In the genomic region with DNA sequence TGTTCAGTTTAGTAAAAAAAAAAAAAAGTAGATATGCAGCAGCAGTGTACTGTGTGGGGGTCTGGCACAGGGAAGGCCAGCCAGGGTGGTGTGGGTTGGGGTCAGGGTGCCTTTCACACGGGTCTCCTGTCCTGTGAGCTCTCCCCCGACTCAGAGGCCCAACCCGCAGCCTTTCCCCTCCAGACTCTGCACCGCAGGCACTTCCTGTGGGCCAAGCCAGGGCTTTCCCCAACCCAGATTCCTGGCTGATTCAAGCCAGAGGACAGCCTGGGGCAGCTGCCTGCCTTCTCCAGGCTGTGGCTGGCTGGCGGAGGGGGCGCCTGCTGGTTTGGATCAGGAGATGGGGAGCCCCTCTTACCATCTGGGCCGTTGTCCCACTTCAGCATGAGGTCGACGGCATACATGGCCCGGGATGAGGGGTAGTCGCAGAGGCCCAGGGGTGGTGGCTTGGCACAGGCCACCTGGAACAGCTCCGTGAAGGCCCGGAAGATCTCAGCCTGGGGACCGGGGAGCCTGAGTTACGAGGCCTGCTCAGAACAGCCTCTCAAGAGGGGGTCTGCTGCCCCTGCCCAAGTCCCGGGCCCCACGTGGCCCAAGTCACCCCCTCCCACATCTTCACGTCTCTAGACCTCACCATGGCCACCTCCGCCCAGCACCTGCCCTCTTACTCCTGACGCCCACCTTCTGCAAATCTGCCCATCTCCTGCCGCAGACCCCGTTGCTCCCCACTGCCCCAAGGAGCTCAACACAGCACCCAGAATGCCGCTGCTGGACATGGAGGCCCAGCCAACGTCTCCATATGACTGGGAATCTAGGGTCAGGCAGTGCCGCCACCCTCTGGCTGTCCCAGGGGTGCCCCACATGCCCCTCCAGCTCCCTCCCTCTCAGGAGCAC, we compare ENCODE assay signal across 14 cellular contexts. TPM values are rescaled to one million over a fixed set of nuclear protein-coding genes. Genes with fewer than 3 reads are reported as not detected.
DNase-seq lines count a peak whose midpoint lies in the region; TF ChIP-seq lines count a peak whose summit lies in the region.
"Had no signal": no experiment of that assay in that cellular context is flagged by ENCODE, and none has a peak within 500 bp of the region (broad histone marks: within the 10 kb centered on the region; RNA-seq: fewer than 3 reads in every experiment).

No MANE protein-coding gene starts in this region.

- H3K27me3 ChIP-seq in AG04450 (ENCODE audit: control insufficient read depth, insufficient read depth, low read length) = no peaks in the 10 kb centered on the region
- no peaks in the 10 kb centered on the region for H3K27me3 ChIP-seq in brain microvascular endothelial cell (replicated peaks)
- H3K27me3 ChIP-seq in tibial nerve = no peaks in the 10 kb centered on the region
- H3K27me3 ChIP-seq: tibial artery had no signal

- TF ChIP-seq POLR2A in tibial nerve (IDR thresholded peaks at IDR 0.05) = no peak

- WGBS in tibial nerve, 2 donors = 80 to 82% methylated on average over 24 to 25 of the region's 25 CpGs

- no peak overlapping the region for H3K4me3 ChIP-seq in AG04450 (ENCODE audit: low read depth, low read length)
- H3K4me3 ChIP-seq in brain microvascular endothelial cell (ENCODE audit: low read depth, low read length) = no peak overlapping the region
- no peak overlapping the region for H3K4me3 ChIP-seq in tibial nerve
- H3K4me3 ChIP-seq: tibial artery had no signal

- CTCF ChIA-PET in AG04450 (lab: Charles Lee) = no interaction called here

- POLR2A ChIA-PET in AG04450 (lab: Yijun Ruan, JAX) = no interaction called here

- in situ Hi-C loops in brain microvascular endothelial cell (cut with HindIII; ENCODE audit: low pct_ligation_motif_present, low sequenced_read_pairs) = no loop called here

- DNase-seq in AG04450 (ENCODE audit: low read depth, low spot score) (no peak), ELR (ENCODE audit: low read depth) (peak; percentile 65), brain microvascular endothelial cell (peak; percentile 55), lung microvascular endothelial cell (ENCODE audit: low read depth in 2 of 2) (peak; percentile 33 to 48), tibial nerve (ENCODE audit: low spot score in 2 of 2) (no peak), pons (ENCODE audit: low spot score) (no peak), NCI-H2107 treated with DMSO at 0.1 percent for 48 hours (lab: John Stamatoyannopoulos, UW; ENCODE audit: unreplicated experiment) (no peak)
- no peak for DNase-seq in stimulated activated CD4-positive, alpha-beta T cell treated with anti-CD3 and anti-CD28 coated beads, Interleukin-1b, Interleukin-23, amount 100 ng/mL, for 48 hours
- DNase-seq: activated CD8-positive, alpha-beta memory T cell treated with anti-CD3 and anti-CD28 coated beads, Interleukin-2, amount 10 ng/mL, durations not matched to agents 7 days and 5 days; activated naive CD4-positive, alpha-beta T cell treated with anti-CD3 and anti-CD28 coated beads, Interleukin-2, amount 10 ng/mL, durations not matched to agents 7 days and 5 days; NCI-H1092 treated with DMSO at 0.1 percent for 48 hours; occipital lobe; tibial artery had no signal

- no peaks in the 10 kb centered on the region for H3K9me3 ChIP-seq in AG04450 (ENCODE audit: control insufficient read depth, insufficient read depth, low read length)
- no peaks in the 10 kb centered on the region for H3K9me3 ChIP-seq in tibial nerve
- H3K9me3 ChIP-seq: tibial artery had no signal

- H3K27ac ChIP-seq in AG04450 (ENCODE audit: low read depth, low read length) (peak overlapping the region; percentile 21), brain microvascular endothelial cell (peak overlapping the region; percentile 47), tibial nerve (no peak overlapping the region)

- TF ChIP-seq EP300 in tibial nerve (IDR thresholded peaks at IDR 0.05) = no peak

- peaks cover 0 to 12% (median 2%) of the 10 kb centered on the region in 4 donors for H3K4me1 ChIP-seq in tibial nerve

- no peak for TF ChIP-seq CTCF in AG04450 (IDR thresholded peaks at IDR 0.05; ENCODE audit: low read depth, low read length)
- no peak for TF ChIP-seq CTCF in brain microvascular endothelial cell (IDR thresholded peaks at IDR 0.05; ENCODE audit: low read depth, low read length, missing control alignments)
- TF ChIP-seq CTCF in tibial nerve (IDR thresholded peaks at IDR 0.05) = no peak

- H3K36me3 ChIP-seq in brain microvascular endothelial cell (replicated peaks) = peaks cover 26% of the 10 kb centered on the region
- H3K36me3 ChIP-seq in tibial nerve = peaks cover 4 to 78% (median 9%) of the 10 kb centered on the region in 3 donors

RNA-seq across cellular contexts. Expression of gene TSPO, which starts 17.3 kb away (rescaled TPM):
- 107 and 146 TPM in 2 replicates for polyA plus RNA-seq in AG04450 (2011; rRNA removed)
- polyA minus RNA-seq in AG04450 (2011; rRNA and poly(A)+ RNA removed) = 17.3 and 23.5 TPM in 2 replicates
- total RNA-seq in lung microvascular endothelial cell (310 and 323 TPM in 2 replicates), tibial nerve (100 to 1,000 TPM; 399 to 538 (median 485) TPM)

RNA-seq across cellular contexts. Expression of gene TTLL12, which starts 18.3 kb away (rescaled TPM):
- polyA plus RNA-seq in AG04450 (2011; rRNA removed) = 5.7 and 9.0 TPM in 2 replicates
- 6.1 and 10.0 TPM in 2 replicates for polyA minus RNA-seq in AG04450 (2011; rRNA and poly(A)+ RNA removed)
- total RNA-seq in lung microvascular endothelial cell (13.3 and 19.6 TPM in 2 replicates), tibial nerve (10 to 100 TPM; 38.5 to 50.4 (median 41.9) TPM)

RNA-seq across cellular contexts. Expression of gene MCAT, which starts 25.5 kb away (rescaled TPM):
- 10.5 and 12.0 TPM in 2 replicates for polyA plus RNA-seq in AG04450 (2011; rRNA removed)
- polyA minus RNA-seq in AG04450 (2011; rRNA and poly(A)+ RNA removed) = 5.6 and 8.1 TPM in 2 replicates
- total RNA-seq in lung microvascular endothelial cell (6.3 and 7.9 TPM in 2 replicates), tibial nerve (10 to 100 TPM; 20.2 to 44.4 (median 31.9) TPM)

RNA-seq across cellular contexts. Expression of gene BIK, which starts 58.1 kb away (rescaled TPM):
- not detected in 2 replicates for polyA plus RNA-seq in AG04450 (2011; rRNA removed)
- not detected in 2 replicates for polyA minus RNA-seq in AG04450 (2011; rRNA and poly(A)+ RNA removed)
- total RNA-seq in lung microvascular endothelial cell (0.79 and 1.1 TPM in 2 replicates), tibial nerve (not detected)
- total RNA-seq: mesenteric fat pad, occipital lobe had no signal

Comparison
In these comparisons a context has a peak if more than half of its experiments do, and no peak if none do; other contexts are left out.
1. DNase-seq: peak in ELR (single experiment), brain microvascular endothelial cell (single experiment) and lung microvascular endothelial cell (2 of 2); none in AG04450 (single experiment), tibial nerve (0 of 2), stimulated activated CD4-positive, alpha-beta T cell treated with anti-CD3 and anti-CD28 coated beads, Interleukin-1b, Interleukin-23, amount 100 ng/mL, for 48 hours (single experiment), pons (single experiment) and NCI-H2107 treated with DMSO at 0.1 percent for 48 hours (single experiment).
2. H3K27ac ChIP-seq: peak in AG04450 (single experiment) and brain microvascular endothelial cell (single experiment); none in tibial nerve (0 of 4).